In the genomic region with DNA sequence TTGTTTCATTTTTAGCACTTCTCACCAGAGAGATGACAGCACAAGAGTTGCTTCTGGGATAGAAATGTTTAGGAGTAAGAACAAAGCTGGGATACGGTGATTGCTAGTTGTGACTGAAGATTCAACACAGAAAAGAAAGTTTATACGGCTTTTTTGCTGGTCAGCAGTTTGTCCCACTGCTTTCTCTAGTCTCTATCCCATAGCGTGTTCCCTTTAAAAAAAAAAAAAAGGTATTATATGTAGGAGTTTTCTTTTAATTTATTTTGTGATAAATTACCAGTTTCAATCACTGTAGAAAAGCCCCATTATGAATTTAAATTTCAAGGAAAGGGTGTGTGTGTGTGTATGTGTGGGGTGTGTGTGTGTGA, we compare ENCODE assay signal across 20 cellular contexts. TPM values are rescaled to one million over a fixed set of nuclear protein-coding genes. Genes with fewer than 3 reads are reported as not detected.
A peak's percentile ranks its signal among the peaks of the same experiment; 100 is the strongest.
DNase-seq lines count a peak whose midpoint lies in the region; ATAC-seq, FAIRE-seq and TF ChIP-seq lines count a peak whose summit lies in the region.
"Had no signal": no experiment of that assay in that cellular context is flagged by ENCODE, and none has a peak within 500 bp of the region (broad histone marks: within the 10 kb centered on the region; RNA-seq: fewer than 3 reads in every experiment).

No MANE protein-coding gene starts in this region.

- H3K9ac ChIP-seq in HepG2 (ENCODE audit: insufficient read depth, low read depth, low read length) = no peak overlapping the region
- H3K9ac ChIP-seq: BLaER1 had no signal

- H3K4me3 Mint-ChIP-seq in immature natural killer cell (peak overlapping the region in 4 of 5 donors; percentile 5 to 78 (median 42)), Calu3 (ENCODE audit: low read depth, unreplicated experiment) (no peak overlapping the region)
- H3K4me3 Mint-ChIP-seq: CD14-positive monocyte; CD4-positive, alpha-beta memory T cell had no signal

- H3K27me3 ChIP-seq in HepG2 (ENCODE audit: control insufficient read depth in 1 of 2, insufficient read depth in 2 of 2, low read length in 2 of 2) = no peaks in the 10 kb centered on the region
- no peaks in the 10 kb centered on the region for H3K27me3 ChIP-seq in right lobe of liver
- no peaks in the 10 kb centered on the region for H3K27me3 ChIP-seq in SJCRH30
- H3K27me3 ChIP-seq: BLaER1 had no signal

- intact Hi-C loops in HepG2 (cut with micrococcal nuclease; ENCODE audit: unreplicated experiment) = no loop called here
- intact Hi-C loops in right lobe of liver (cut with DNase I) = no loop called here
- intact Hi-C loops in Calu3 (cut with micrococcal nuclease; ENCODE audit: unreplicated experiment) = no loop called here

- H3K4me3 ChIP-seq in HepG2 (replicated peaks in 1 of 3; ENCODE audit: insufficient read depth in 1 of 3, low read depth in 2 of 3, low read length in 3 of 3) = no peak overlapping the region
- no peak overlapping the region for H3K4me3 ChIP-seq in right lobe of liver
- H3K4me3 ChIP-seq in SJCRH30 = no peak overlapping the region
- H3K4me3 ChIP-seq: GM12878 had no signal

- no peak for TF ChIP-seq POLR2A in HepG2 (IDR thresholded peaks at IDR 0.05; ENCODE audit: insufficient read depth in 1 of 2, low read depth in 2 of 2, low read length in 2 of 2)
- TF ChIP-seq POLR2A in right lobe of liver (IDR thresholded peaks at IDR 0.05) = no peak

- no peak for TF ChIP-seq RAD21 in HepG2 (CRISPR knock-in tag; IDR thresholded peaks at IDR 0.05)

- in situ Hi-C loops in HepG2 (cut with HindIII; ENCODE audit: extremely low pct_ligation_motif_present, low pct_unique_long_range_greater_than_20kb) = no loop called here

- TF ChIP-seq EP300 in HepG2 (IDR thresholded peaks at IDR 0.05; ENCODE audit: low read depth in 2 of 2, low read length in 2 of 2) = no peak
- no peak for TF ChIP-seq EP300 in HepG2 (CRISPR knock-in tag; IDR thresholded peaks at IDR 0.05; ENCODE audit: borderline replicate concordance)

- TF ChIP-seq CTCF in HepG2 (CRISPR knock-in tag; IDR thresholded peaks at IDR 0.05) (no peak), right lobe of liver (IDR thresholded peaks at IDR 0.05) (no peak), Calu3 (IDR thresholded peaks at IDR 0.05; ENCODE audit: unreplicated experiment) (no peak)

- no peak overlapping the region for H3K4me2 ChIP-seq in HepG2 (ENCODE audit: low read depth, low read length)
- H3K4me2 ChIP-seq: BLaER1 had no signal

- no TSS peak for BruUV-seq in HepG2 (replicated peaks; lab: Mats Ljungman, UMichigan)
- no TSS peak for BruUV-seq in Calu3 (replicated peaks; lab: Mats Ljungman, UMichigan)

- H3K79me2 ChIP-seq in HepG2 (ENCODE audit: insufficient read depth, low read length) = no peaks in the 10 kb centered on the region

- FAIRE-seq in HepG2 (lab: Jason Lieb, UNC) = no peak
- FAIRE-seq: GM12878 had no signal

- H3K4me1 ChIP-seq in HepG2 (ENCODE audit: insufficient read depth, low read length) (peaks cover 4% of the 10 kb centered on the region), right lobe of liver (peaks cover 0 to 12% (median 1%) of the 10 kb centered on the region in 4 donors), SJCRH30 (peaks cover 14% of the 10 kb centered on the region)

- POLR2A ChIA-PET in HepG2 (lab: Yijun Ruan, JAX) = no interaction called here

- no peaks in the 10 kb centered on the region for H3K9me3 Mint-ChIP-seq in immature natural killer cell
- H3K9me3 Mint-ChIP-seq in Calu3 (ENCODE audit: low read depth, unreplicated experiment) = peaks cover 4% of the 10 kb centered on the region

- WGBS in HepG2 (ENCODE audit: low lambda C conversion rate) = 97% methylated on average over 3 of the region's 3 CpGs
- 67% methylated on average over 3 of the region's 3 CpGs for WGBS in right lobe of liver (ENCODE audit: insufficient coverage, low coverage, low lambda C conversion rate, missing lambda C conversion rate)

- peaks cover 40 to 50% (median 45%) of the 10 kb centered on the region in 3 donors for H3K36me3 Mint-ChIP-seq in immature natural killer cell
- H3K36me3 Mint-ChIP-seq in Calu3 (ENCODE audit: insufficient read depth, unreplicated experiment) = peaks cover 15% of the 10 kb centered on the region

- DNase-seq in HepG2 (ENCODE audit: low spot score) (no peak), right lobe of liver (no peak), SJCRH30 (no peak), immature natural killer cell (no peak), Calu3 (no peak), activated gamma-delta T cell treated with Interleukin-2 at 50 U/mL for 16 hours (no peak)
- DNase-seq in stimulated activated CD4-positive, alpha-beta T cell treated with anti-CD3 and anti-CD28 coated beads, Interleukin-2, amount 100 ng/mL, for 24 hours = no peak
- DNase-seq: CD4-positive, alpha-beta memory T cell; DMS79 treated with DMSO at 0.1 percent for 48 hours; EL; GOT3; H7 had no signal

- CTCF ChIA-PET in HepG2 (lab: Yijun Ruan, JAX; ENCODE audit: low intra/inter-chr PET ratio, low total read pairs) = no interaction called here
- CTCF ChIA-PET in Calu3 (lab: Charles Lee) = no interaction called here

- H3K27me3 Mint-ChIP-seq in immature natural killer cell (ENCODE audit: low read depth in 3 of 3) = peaks cover 3 to 7% (median 5%) of the 10 kb centered on the region in 3 donors
- H3K27me3 Mint-ChIP-seq in Calu3 (ENCODE audit: unreplicated experiment) = no peaks in the 10 kb centered on the region
- H3K27me3 Mint-ChIP-seq: CD4-positive, alpha-beta memory T cell had no signal

- no peak overlapping the region for H3K27ac ChIP-seq in HepG2 (ENCODE audit: extremely low read length, insufficient read depth, low read length)
- no peak overlapping the region for H3K27ac ChIP-seq in right lobe of liver
- peak overlapping the region; percentile 29; the same call in 1 of the 2 replicates for H3K27ac ChIP-seq in SJCRH30
- H3K27ac ChIP-seq: 22Rv1, BLaER1 had no signal

- H2AFZ ChIP-seq in HepG2 (ENCODE audit: low read length) = no peak overlapping the region

- H3K4me1 Mint-ChIP-seq in immature natural killer cell (peaks cover 56% of the 10 kb centered on the region in 2 donors), Calu3 (ENCODE audit: low read depth, unreplicated experiment) (no peaks in the 10 kb centered on the region)
- H3K4me1 Mint-ChIP-seq: CD4-positive, alpha-beta memory T cell had no signal

- H4K20me1 ChIP-seq in HepG2 (ENCODE audit: insufficient read depth, low read length) = no peaks in the 10 kb centered on the region

- H3K36me3 ChIP-seq in HepG2 (replicated peaks in 1 of 2; ENCODE audit: control insufficient read depth in 1 of 2, insufficient read depth in 2 of 2, low read length in 2 of 2) (peaks cover 22 to 57% of the 10 kb centered on the region in 2 experiments), right lobe of liver (peaks cover 0 to 2% (median 0%) of the 10 kb centered on the region in 4 donors), SJCRH30 (peaks cover 17% of the 10 kb centered on the region)

- ATAC-seq in HepG2 = no peak
- ATAC-seq in right lobe of liver = no peak
- ATAC-seq: GM12878, HCT116 had no signal

- no peaks in the 10 kb centered on the region for H3K9me3 ChIP-seq in HepG2 (ENCODE audit: low read length)
- H3K9me3 ChIP-seq in right lobe of liver = no peaks in the 10 kb centered on the region
- H3K9me3 ChIP-seq in SJCRH30 (replicated peaks) = no peaks in the 10 kb centered on the region

- H3K27ac Mint-ChIP-seq in immature natural killer cell = peak overlapping the region in 3 of 6 donors; percentile 49 to 88 (median 53)
- no peak overlapping the region for H3K27ac Mint-ChIP-seq in Calu3 (ENCODE audit: unreplicated experiment)
- H3K27ac Mint-ChIP-seq: CD4-positive, alpha-beta memory T cell had no signal

TF ChIP-seq in HepG2, 621 proteins besides CTCF, POLR2A, EP300 and RAD21 (continues in another document):
- TF ChIP-seq, protein P1, sequence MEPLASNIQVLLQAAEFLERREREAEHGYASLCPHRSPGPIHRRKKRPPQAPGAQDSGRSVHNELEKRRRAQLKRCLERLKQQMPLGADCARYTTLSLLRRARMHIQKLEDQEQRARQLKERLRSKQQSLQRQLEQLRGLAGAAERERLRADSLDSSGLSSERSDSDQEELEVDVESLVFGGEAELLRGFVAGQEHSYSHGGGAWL (CRISPR knock-in tag; IDR thresholded peaks at IDR 0.05) = no peak
- TF ChIP-seq ZNF335 (CRISPR knock-in tag; IDR thresholded peaks at IDR 0.05) = no peak

RNA-seq across cellular contexts. Expression of gene PGPEP1L, which starts 48.0 kb away (rescaled TPM):
- total RNA-seq in HepG2 (2016; rRNA removed; fragmentation: Illumina TruSeq; extraction: Trizol) = not detected in 2 replicates
- not detected in 2 replicates for total RNA-seq in HepG2 (2016; cell fraction: cytosol; rRNA removed; fragmentation: Illumina TruSeq; extraction: Trizol; ENCODE audit: low read depth)
- not detected in 2 replicates for total RNA-seq in HepG2 (2016; cell fraction: insoluble cytoplasmic fraction; rRNA removed; fragmentation: Illumina TruSeq; extraction: Trizol)
- total RNA-seq in HepG2 (2016; cell fraction: membrane; rRNA removed; fragmentation: Illumina TruSeq; extraction: Trizol) = not detected in 2 replicates
- total RNA-seq in HepG2 (2016; cell fraction: nucleus; rRNA removed; fragmentation: Illumina TruSeq; extraction: Trizol) = not detected in 2 replicates
- polyA plus RNA-seq in HepG2 (2011; rRNA removed) = not detected in 2 replicates
- not detected in 2 replicates for polyA plus RNA-seq in HepG2 (2011; cell fraction: cytosol; rRNA removed)
- not detected in 2 replicates for polyA plus RNA-seq in HepG2 (2011; cell fraction: nucleus; rRNA removed)
- polyA plus RNA-seq in HepG2 (2012) = not detected in 2 replicates
- not detected in 2 replicates for polyA plus RNA-seq in HepG2 (2016; cell fraction: cytosol; fragmentation: Illumina TruSeq; extraction: Trizol; ENCODE audit: low read depth)
- polyA plus RNA-seq in HepG2 (2016; cell fraction: insoluble cytoplasmic fraction; fragmentation: Illumina TruSeq; extraction: Trizol; ENCODE audit: low read depth) = not detected in 2 replicates
- not detected in 2 replicates for polyA plus RNA-seq in HepG2 (2016; cell fraction: membrane; fragmentation: Illumina TruSeq; extraction: Trizol; ENCODE audit: low read depth)
- polyA plus RNA-seq in HepG2 (2016; cell fraction: nucleus; fragmentation: Illumina TruSeq; extraction: Trizol; ENCODE audit: insufficient read depth, low read depth) = not detected in 2 replicates
- 2.3 TPM in 1 of 2 replicates, not detected in the other for polyA minus RNA-seq in HepG2 (2011; rRNA and poly(A)+ RNA removed; ENCODE audit: low replicate concordance)
- polyA minus RNA-seq in HepG2 (2011; cell fraction: cytosol; rRNA and poly(A)+ RNA removed) = not detected in 2 replicates
- polyA minus RNA-seq in HepG2 (2011; cell fraction: nucleus; rRNA and poly(A)+ RNA removed) = not detected in 2 replicates
- total RNA-seq in right lobe of liver = not detected
- total RNA-seq in SJCRH30 (2014; rRNA removed; shearing (Covaris generic)) = 0.25 TPM in 1 of 2 replicates, not detected in the other
- polyA plus RNA-seq in immature natural killer cell = not detected
- not detected in 2 replicates for total RNA-seq in Calu3 (2022)
- total RNA-seq: A673; CD4-positive, alpha-beta memory T cell; GM12878; H7; HT-29 had no signal
- polyA plus RNA-seq: AG04450; CD14-positive monocyte; CD4-positive, alpha-beta memory T cell; GM12878 had no signal
